In genomic region chr3:64675848-64676247, GRCh38 we compare ENCODE assay signal across 18 cellular contexts.
"Had no signal": no experiment of that assay in that cellular context is flagged by ENCODE, and none has a peak within 500 bp of the region (broad histone marks: within the 10 kb centered on the region; RNA-seq: fewer than 3 reads in every experiment).

No MANE protein-coding gene starts in this region.

- H3K4me3 ChIP-seq: gastrocnemius medialis, heart right ventricle, right atrium auricular region, sigmoid colon, skin epidermis, thyroid gland, upper lobe of left lung, uterus had no signal

- H3K4me1 ChIP-seq: uterus had no signal

- DNase-seq: effector memory CD4-positive, alpha-beta T cell; gastrocnemius medialis; heart right ventricle; hypothalamus; kidney glomerular epithelial cell; midbrain; naive B cell; posterior cingulate gyrus; sigmoid colon; stimulated activated CD4-positive, alpha-beta T cell treated with anti-CD3 and anti-CD28 coated beads, Interleukin-12 subunit alpha, Interleukin-12 subunit beta, amount 100 ng/mL, for 4 hours; stimulated activated CD4-positive, alpha-beta T cell treated with anti-CD3 and anti-CD28 coated beads, Interleukin-2, amount 100 ng/mL, for 48 hours; stimulated activated naive CD4-positive, alpha-beta T cell treated with Interleukin-2 at 50 U/mL for 16 hours; thyroid gland; upper lobe of left lung; uterus had no signal

- H3K27me3 ChIP-seq: gastrocnemius medialis, heart right ventricle, right atrium auricular region, sigmoid colon, thyroid gland, upper lobe of left lung, uterus had no signal

- H3K36me3 ChIP-seq: uterus had no signal

- H3K9me3 ChIP-seq: gastrocnemius medialis, heart right ventricle, right atrium auricular region, sigmoid colon, thyroid gland, upper lobe of left lung, uterus had no signal

- H3K27me3 Mint-ChIP-seq: naive B cell had no signal

- H3K27ac Mint-ChIP-seq: naive B cell had no signal

- H3K4me1 Mint-ChIP-seq: naive B cell had no signal

- H3K36me3 Mint-ChIP-seq: naive B cell had no signal

- H3K4me3 Mint-ChIP-seq: naive B cell had no signal

- ATAC-seq: esophagus mucosa, gastrocnemius medialis, heart right ventricle had no signal

- H3K27ac ChIP-seq: right atrium auricular region, thyroid gland, upper lobe of left lung had no signal
